In the genomic region with DNA sequence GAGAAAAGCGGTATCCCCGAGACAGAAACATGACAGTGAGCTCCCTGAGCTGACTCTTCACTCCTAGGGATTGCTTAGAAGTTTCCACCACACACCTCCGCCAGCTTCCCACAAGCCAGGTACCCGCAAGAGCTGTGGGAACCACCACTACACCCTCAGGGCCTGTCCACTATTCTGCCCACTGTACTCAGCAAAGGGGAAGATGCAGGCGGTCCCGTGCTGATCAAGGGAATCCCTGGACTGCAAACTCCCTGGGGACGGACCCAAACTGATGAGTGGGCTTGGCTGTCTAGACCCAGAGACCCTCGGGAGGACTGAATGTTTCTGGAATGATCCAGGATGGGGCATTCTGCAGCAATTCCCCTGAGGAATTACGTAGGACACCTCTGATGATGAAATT, we compare ENCODE assay signal across 19 cellular contexts. TPM values are rescaled to one million over a fixed set of nuclear protein-coding genes. Genes with fewer than 3 reads are reported as not detected.
DNase-seq lines count a peak whose midpoint lies in the region; ATAC-seq, FAIRE-seq and TF ChIP-seq lines count a peak whose summit lies in the region.
"Had no signal": no experiment of that assay in that cellular context is flagged by ENCODE, and none has a peak within 500 bp of the region (broad histone marks: within the 10 kb centered on the region; RNA-seq: fewer than 3 reads in every experiment).

No MANE protein-coding gene starts in this region.

- H3K9me3 ChIP-seq in GM23248 (ENCODE audit: low read depth), result no peaks in the 10 kb centered on the region
- no peaks in the 10 kb centered on the region for H3K9me3 ChIP-seq in K562 (replicated peaks; ENCODE audit: control insufficient read depth, insufficient read depth, low read depth, low read length)
- H3K9me3 ChIP-seq in thoracic aorta, result no peaks in the 10 kb centered on the region
- H3K9me3 ChIP-seq in naive thymus-derived CD4-positive, alpha-beta T cell (ENCODE audit: control insufficient read depth in 2 of 3, low read length in 3 of 3), result no peaks in the 10 kb centered on the region
- H3K9me3 ChIP-seq: BLaER1 had no signal

- H3K27me3 ChIP-seq in GM23248 (replicated peaks; ENCODE audit: insufficient read depth) (no peaks in the 10 kb centered on the region), K562 (ENCODE audit: control insufficient read depth in 2 of 2, insufficient read depth in 2 of 2, low read length in 2 of 2) (peaks cover 0 to 22% of the 10 kb centered on the region in 2 experiments; a peak in 2 of 5 replicates), thoracic aorta (replicated peaks; ENCODE audit: insufficient read depth) (no peaks in the 10 kb centered on the region)
- H3K27me3 ChIP-seq in naive thymus-derived CD4-positive, alpha-beta T cell (ENCODE audit: control insufficient read depth in 2 of 2, insufficient read depth in 2 of 2, low read length in 2 of 2), result no peaks in the 10 kb centered on the region
- H3K27me3 ChIP-seq: BLaER1 had no signal

- no peaks in the 10 kb centered on the region for H3K79me2 ChIP-seq in GM23248 (ENCODE audit: insufficient read depth)
- H3K79me2 ChIP-seq in K562 (ENCODE audit: control insufficient read depth, insufficient read depth, low read length), result no peaks in the 10 kb centered on the region

- peaks cover 3% of the 10 kb centered on the region for H3K27me3 Mint-ChIP-seq in activated naive CD4-positive, alpha-beta T cell treated with anti-CD3 and anti-CD28 coated beads for 36 hours (ENCODE audit: low read depth)
- H3K27me3 Mint-ChIP-seq in activated naive CD4-positive, alpha-beta T cell treated with anti-CD3 and anti-CD28 coated beads, Interleukin-2, amount 10 ng/mL, durations not matched to agents 7 days and 5 days, result peaks cover 4% of the 10 kb centered on the region
- H3K27me3 Mint-ChIP-seq in naive thymus-derived CD4-positive, alpha-beta T cell, result peaks cover 0 to 9% (median 0%) of the 10 kb centered on the region in 5 donors

- H3K36me3 Mint-ChIP-seq in activated naive CD4-positive, alpha-beta T cell treated with anti-CD3 and anti-CD28 coated beads for 36 hours (ENCODE audit: low read depth), result no peaks in the 10 kb centered on the region
- no peaks in the 10 kb centered on the region for H3K36me3 Mint-ChIP-seq in activated naive CD4-positive, alpha-beta T cell treated with anti-CD3 and anti-CD28 coated beads, Interleukin-2, amount 10 ng/mL, durations not matched to agents 7 days and 5 days
- H3K36me3 Mint-ChIP-seq in naive thymus-derived CD4-positive, alpha-beta T cell, result no peaks in the 10 kb centered on the region

- no peaks in the 10 kb centered on the region for H4K20me1 ChIP-seq in GM23248 (ENCODE audit: insufficient read depth)
- peaks cover 5% of the 10 kb centered on the region; the same call in 1 of the 2 replicates for H4K20me1 ChIP-seq in K562 (replicated peaks; ENCODE audit: control insufficient read depth, insufficient read depth, low read length)
- H4K20me1 ChIP-seq: BLaER1 had no signal

- H2AFZ ChIP-seq in GM23248, result no peak overlapping the region
- no peak overlapping the region for H2AFZ ChIP-seq in K562 (ENCODE audit: low read depth, low read length)

- FAIRE-seq in K562 (lab: Jason Lieb, UNC), result no peak

- no peaks in the 10 kb centered on the region for H3K9me2 ChIP-seq in GM23248 (ENCODE audit: insufficient read depth)

- 89 to 94% methylated on average over 9 of the region's 9 CpGs for WGBS in GM23248 (ENCODE audit: low coverage in 1 of 2, low lambda C conversion rate in 2 of 2, missing lambda C conversion rate in 2 of 2), 2 experiments
- 2% methylated on average over 9 of the region's 9 CpGs for WGBS in K562 (ENCODE audit: insufficient coverage, low coverage, missing lambda C conversion rate)

- peaks cover 35% of the 10 kb centered on the region for H3K4me1 Mint-ChIP-seq in activated naive CD4-positive, alpha-beta T cell treated with anti-CD3 and anti-CD28 coated beads for 36 hours (ENCODE audit: low read depth)
- H3K4me1 Mint-ChIP-seq in activated naive CD4-positive, alpha-beta T cell treated with anti-CD3 and anti-CD28 coated beads, Interleukin-2, amount 10 ng/mL, durations not matched to agents 7 days and 5 days, result peaks cover 11% of the 10 kb centered on the region
- H3K4me1 Mint-ChIP-seq in naive thymus-derived CD4-positive, alpha-beta T cell, result peaks cover 4 to 15% (median 13%) of the 10 kb centered on the region in 7 donors

- H3K4me3 Mint-ChIP-seq in activated naive CD4-positive, alpha-beta T cell treated with anti-CD3 and anti-CD28 coated beads for 36 hours, result peak overlapping the region; percentile 9
- no peak overlapping the region for H3K4me3 Mint-ChIP-seq in activated naive CD4-positive, alpha-beta T cell treated with anti-CD3 and anti-CD28 coated beads, Interleukin-2, amount 10 ng/mL, durations not matched to agents 7 days and 5 days
- H3K4me3 Mint-ChIP-seq in naive thymus-derived CD4-positive, alpha-beta T cell, result peak overlapping the region in 3 of 10 donors; percentile 30 to 68 (median 63)

- H3K36me3 ChIP-seq in GM23248 (ENCODE audit: low read depth) (no peaks in the 10 kb centered on the region), K562 (ENCODE audit: control insufficient read depth, insufficient read depth, low read length) (no peaks in the 10 kb centered on the region), thoracic aorta (no peaks in the 10 kb centered on the region)
- H3K36me3 ChIP-seq in naive thymus-derived CD4-positive, alpha-beta T cell (ENCODE audit: control insufficient read depth in 2 of 3, insufficient read depth in 3 of 3, low read length in 3 of 3), result no peaks in the 10 kb centered on the region
- H3K36me3 ChIP-seq: BLaER1 had no signal

- in situ Hi-C loops in GM23248 (cut with MboI) (no loop called here), K562 (cut with MboI) (no loop called here)

- POLR2A ChIA-PET in K562 (lab: Yijun Ruan, JAX) (interaction anchor here (0.6 to 0.7 kb wide), 2 partner anchors 231 to 1431 kb away, joined by 3 to 4 read pairs; no protein-coding TSS in a partner anchor), RWPE1 (lab: Yijun Ruan, JAX; ENCODE audit: low non-redundant PET) (no interaction called here)
- POLR2A ChIA-PET in naive thymus-derived CD4-positive, alpha-beta T cell (lab: Charles Lee), result no interaction called here

- TF ChIP-seq POLR2A in K562 (conservative IDR thresholded peaks at IDR 0.05), result no peak

- BruUV-seq in K562 (replicated peaks; lab: Mats Ljungman, UMichigan), result no TSS peak

- no peak for TF ChIP-seq RAD21 in K562 (CRISPR knock-in tag; conservative IDR thresholded peaks at IDR 0.05 in 1 of 2, IDR thresholded peaks at IDR 0.05 in 1 of 2)

- H3K27ac ChIP-seq in GM23248, result no peak overlapping the region
- no peak overlapping the region for H3K27ac ChIP-seq in K562 (ENCODE audit: extremely low read depth, low read depth, low read length)
- peak overlapping the region; percentile 40 to 65 for H3K27ac ChIP-seq in thoracic aorta
- no peak overlapping the region for H3K27ac ChIP-seq in naive thymus-derived CD4-positive, alpha-beta T cell (ENCODE audit: low read depth, low read length)
- H3K27ac ChIP-seq in RWPE1, result no peak overlapping the region
- H3K27ac ChIP-seq: BLaER1 had no signal

- H3K9me3 Mint-ChIP-seq in activated naive CD4-positive, alpha-beta T cell treated with anti-CD3 and anti-CD28 coated beads for 36 hours, result no peaks in the 10 kb centered on the region
- H3K9me3 Mint-ChIP-seq in activated naive CD4-positive, alpha-beta T cell treated with anti-CD3 and anti-CD28 coated beads, Interleukin-2, amount 10 ng/mL, durations not matched to agents 7 days and 5 days, result no peaks in the 10 kb centered on the region
- H3K9me3 Mint-ChIP-seq in naive thymus-derived CD4-positive, alpha-beta T cell, result no peaks in the 10 kb centered on the region

- CTCF ChIA-PET in activated naive CD4-positive, alpha-beta T cell treated with anti-CD3 and anti-CD28 coated beads for 36 hours (lab: Charles Lee), result interaction anchor here (0.7 to 1.0 kb wide), 2 partner anchors 120 to 852 kb away, joined by 3 to 6 read pairs; no protein-coding TSS in a partner anchor
- CTCF ChIA-PET in activated naive CD4-positive, alpha-beta T cell treated with anti-CD3 and anti-CD28 coated beads, Interleukin-2, amount 10 ng/mL, durations not matched to agents 7 days and 5 days (lab: Charles Lee), result interaction anchor here (0.8 kb wide), 1 partner anchor 169 kb away, joined by 3 read pairs; no protein-coding TSS in a partner anchor
- CTCF ChIA-PET in K562 (lab: Yijun Ruan, JAX; ENCODE audit: low intra/inter-chr PET ratio), result no interaction called here
- CTCF ChIA-PET in naive thymus-derived CD4-positive, alpha-beta T cell (lab: Charles Lee), result interaction anchor here (0.6 kb wide), 1 partner anchor 24 kb away, joined by 3 read pairs; no protein-coding TSS in a partner anchor
- CTCF ChIA-PET in RWPE1 (lab: Yijun Ruan, JAX), result interaction anchor here (0.6 to 0.7 kb wide), 3 partner anchors 544 to 667 kb away, joined by 3 to 4 read pairs (median 3); no protein-coding TSS in a partner anchor

- H3K9me1 ChIP-seq in K562 (ENCODE audit: control insufficient read depth, insufficient read depth, low read length), result no peaks in the 10 kb centered on the region

- H3F3A ChIP-seq in GM23248 (ENCODE audit: insufficient read depth), result peaks cover 30% of the 10 kb centered on the region

- intact Hi-C loops in activated naive CD4-positive, alpha-beta T cell treated with anti-CD3 and anti-CD28 coated beads for 36 hours (cut with micrococcal nuclease), result no loop called here
- intact Hi-C loops in K562 (cut with micrococcal nuclease), result no loop called here
- intact Hi-C loops in naive thymus-derived CD4-positive, alpha-beta T cell (cut with micrococcal nuclease), result no loop called here

- no peak overlapping the region for H3K27ac Mint-ChIP-seq in activated naive CD4-positive, alpha-beta T cell treated with anti-CD3 and anti-CD28 coated beads for 36 hours
- H3K27ac Mint-ChIP-seq in activated naive CD4-positive, alpha-beta T cell treated with anti-CD3 and anti-CD28 coated beads, Interleukin-2, amount 10 ng/mL, durations not matched to agents 7 days and 5 days, result no peak overlapping the region
- H3K27ac Mint-ChIP-seq in naive thymus-derived CD4-positive, alpha-beta T cell, result no peak overlapping the region

- TF ChIP-seq CTCF in K562 (IDR thresholded peaks at IDR 0.05 in 2 of 3, conservative IDR thresholded peaks at IDR 0.05 in 1 of 3; ENCODE audit: insufficient read depth in 2 of 3, low read depth in 1 of 3, low read length in 3 of 3), result no peak
- no peak for TF ChIP-seq CTCF in thoracic aorta (IDR thresholded peaks at IDR 0.05)
- TF ChIP-seq CTCF in RWPE1 (conservative IDR thresholded peaks at IDR 0.05; ENCODE audit: low read depth), result no peak

- no peak for DNase-seq in activated naive CD4-positive, alpha-beta T cell treated with anti-CD3 and anti-CD28 coated beads for 36 hours
- no peak for DNase-seq in activated naive CD4-positive, alpha-beta T cell treated with anti-CD3 and anti-CD28 coated beads, Interleukin-2, amount 10 ng/mL, durations not matched to agents 7 days and 5 days
- no peak for DNase-seq in GM23248
- no peak for DNase-seq in K562 (ENCODE audit: extremely low read depth in 1 of 4, low spot score in 3 of 4)
- no peak for DNase-seq in thoracic aorta (ENCODE audit: low spot score)
- no peak for DNase-seq in naive thymus-derived CD4-positive, alpha-beta T cell
- DNase-seq in RWPE1 (ENCODE audit: low spot score), result no peak
- DNase-seq: DND-41, NCI-H1417 treated with DMSO at 0.1 percent for 48 hours, NCI-H187 treated with DMSO at 0.1 percent for 48 hours, NCI-H524, PC-3, RPMI8226, SIG-M5 had no signal

- ATAC-seq in K562 (no peak), thoracic aorta (ENCODE audit: insufficient number of reproducible peaks, low FRiP score, low read depth) (no peak)
- no peak for ATAC-seq in naive thymus-derived CD4-positive, alpha-beta T cell
- ATAC-seq: PC-3 had no signal

- H3K4me1 ChIP-seq in GM23248 (ENCODE audit: insufficient read depth), result peaks cover 41% of the 10 kb centered on the region
- H3K4me1 ChIP-seq in K562 (replicated peaks in 1 of 2; ENCODE audit: control insufficient read depth in 2 of 2, insufficient read depth in 2 of 2, low read length in 2 of 2), result peaks cover 0 to 7% of the 10 kb centered on the region in 2 experiments; a peak in 1 of 5 replicates
- H3K4me1 ChIP-seq in thoracic aorta (ENCODE audit: control insufficient read depth in 1 of 2, low read depth in 2 of 2), result peaks cover 24 to 46% of the 10 kb centered on the region in 2 donors
- H3K4me1 ChIP-seq in naive thymus-derived CD4-positive, alpha-beta T cell (ENCODE audit: control insufficient read depth in 2 of 2, insufficient read depth in 2 of 2, low read length in 2 of 2), result peaks cover 0 to 10% of the 10 kb centered on the region in 2 donors
- H3K4me1 ChIP-seq: BLaER1 had no signal

- H3K4me3 ChIP-seq in GM23248 (no peak overlapping the region), K562 (no peak overlapping the region), thoracic aorta (no peak overlapping the region)
- H3K4me3 ChIP-seq in naive thymus-derived CD4-positive, alpha-beta T cell (ENCODE audit: low read length), result no peak overlapping the region
- H3K4me3 ChIP-seq: BLaER1 had no signal

- TF ChIP-seq EP300 in K562 (IDR thresholded peaks at IDR 0.05; ENCODE audit: low read length), result no peak

- H3K4me2 ChIP-seq in GM23248 (ENCODE audit: unreplicated experiment), result no peak overlapping the region
- H3K4me2 ChIP-seq in K562 (ENCODE audit: insufficient read depth, low read length), result no peak overlapping the region
- H3K4me2 ChIP-seq: BLaER1 had no signal

- 0 out of 2 replicates have a peak overlapping the region, but pooled peaks have one; percentile 10 for H3K9ac ChIP-seq in GM23248
- H3K9ac ChIP-seq in K562 (ENCODE audit: insufficient read depth in 1 of 2, low read depth in 2 of 2, low read length in 2 of 2), result no peak overlapping the region
- H3K9ac ChIP-seq: BLaER1 had no signal

RNA-seq across cellular contexts. Expression of a gene that starts 30.2 kb away (rescaled TPM):
- total RNA-seq in activated naive CD4-positive, alpha-beta T cell treated with anti-CD3 and anti-CD28 coated beads for 36 hours, result not detected
- total RNA-seq in GM23248 (2014; rRNA removed; shearing (Covaris generic)), result not detected in 2 replicates
- polyA plus RNA-seq in GM23248 (2016; fragmentation: Nextera tagmentation; extraction: Ambion mirVana) (not detected in 2 replicates), K562 (2011; rRNA removed) (0.03 TPM in 1 of 2 replicates, not detected in the other), K562 (2014; fragmentation: Illumina TruSeq; extraction: Trizol) (not detected in 2 replicates), K562 (2014; fragmentation: Nextera tagmentation; extraction: Ambion mirVana) (not detected), K562 (2014; rRNA removed) (not detected in 2 replicates)
- not detected in 2 replicates for total RNA-seq in K562 (2011; cell fraction: chromatin; rRNA removed; ENCODE audit: low replicate concordance)
- total RNA-seq in K562 (2011; cell fraction: nucleolus; rRNA removed), result not detected in 2 replicates
- total RNA-seq in K562 (2011; cell fraction: nucleoplasm; rRNA removed), result not detected in 2 replicates
- total RNA-seq in K562 (2014; rRNA removed) (not detected in 2 replicates), K562 (2014; rRNA removed; fragmentation: Illumina TruSeq; extraction: Trizol) (not detected in 2 replicates), K562 (2015; rRNA removed; fragmentation: Illumina TruSeq; extraction: Trizol) (not detected in 2 replicates), K562 (2021) (not detected in 2 replicates), thoracic aorta (1 to 10 TPM in 1 of 2 donors, not detected in 1; 1.1 TPM)
- not detected in 2 replicates for polyA plus RNA-seq in K562 (2011; cell fraction: cytosol; rRNA removed)
- polyA plus RNA-seq in K562 (2011; cell fraction: nucleus; rRNA removed), result 0.07 TPM in 1 of 2 replicates, not detected in the other
- 0.12 TPM in 1 of 2 replicates, not detected in the other for polyA plus RNA-seq in K562 (2012)
- not detected in 2 replicates for polyA minus RNA-seq in K562 (2011; rRNA and poly(A)+ RNA removed)
- not detected in 2 replicates for polyA minus RNA-seq in K562 (2011; cell fraction: cytosol; rRNA and poly(A)+ RNA removed)
- not detected in 2 replicates for polyA minus RNA-seq in K562 (2011; cell fraction: nucleus; rRNA and poly(A)+ RNA removed)
- 1 to 10 TPM in 3 of 5 experiments, under 1 TPM in 1, not detected in 1; 0.89 to 1.7 (median 1.4) TPM for total RNA-seq in naive thymus-derived CD4-positive, alpha-beta T cell
- under 1 TPM in 1 of 2 donors, not detected in 1; 0.23 TPM for polyA plus RNA-seq in naive thymus-derived CD4-positive, alpha-beta T cell
- total RNA-seq: A673, G401, H4, M059J, PC-3 had no signal

Comparison
In these comparisons a context has a peak if more than half of its experiments do, and no peak if none do; other contexts are left out.
1. H3K27ac ChIP-seq: peak in thoracic aorta (2 of 2); none in GM23248 (single experiment), K562 (single experiment), naive thymus-derived CD4-positive, alpha-beta T cell (single experiment) and RWPE1 (single experiment).